Comparison of ENCODE assay signal across 8 cellular contexts in genomic region chr6:25992413-25993037, GRCh38. TPM values are rescaled to one million over a fixed set of nuclear protein-coding genes. Genes with fewer than 3 reads are reported as not detected.
DNase-seq lines count a peak whose midpoint lies in the region; ATAC-seq, FAIRE-seq and TF ChIP-seq lines count a peak whose summit lies in the region.

No MANE protein-coding gene starts in this region.

- intact Hi-C loops in Right ventricle myocardium inferior (cut with DNase I) = loop anchor here (5.0 kb wide), 1 partner anchor 270 kb away; no protein-coding TSS in a partner anchor
- intact Hi-C loops in pancreas (cut with DNase I) = no loop called here
- intact Hi-C loops in tibial artery (cut with DNase I; ENCODE audit: low total_unique reads) = loop anchor here (10.0 kb wide), 1 partner anchor 208 kb away; no protein-coding TSS in a partner anchor

- no peaks in the 10 kb centered on the region for H3K27me3 Mint-ChIP-seq in activated naive CD8-positive, alpha-beta T cell treated with anti-CD3 and anti-CD28 coated beads for 36 hours

- peak; percentile 73 for DNase-seq in GM12864 (ENCODE audit: low read depth)
- DNase-seq in NAMALWA (ENCODE audit: low spot score) = peak; percentile 96
- peak; percentile 96 for DNase-seq in activated naive CD8-positive, alpha-beta T cell treated with anti-CD3 and anti-CD28 coated beads for 36 hours
- DNase-seq in Right ventricle myocardium inferior (ENCODE audit: missing footprints) = peak; percentile 98
- DNase-seq in pancreas = peak; percentile 92 to 99 (median 97)
- peak; percentile 93 to 98 for DNase-seq in tibial artery

- H3K4me3 ChIP-seq in GM12864 (ENCODE audit: low read depth, low read length) (peak overlapping the region; percentile 75), pancreas (peak overlapping the region; percentile 18 to 52 (median 36)), tibial artery (peak overlapping the region; percentile 73 to 74)

- H3K27me3 ChIP-seq in pancreas (no peaks in the 10 kb centered on the region), tibial artery (no peaks in the 10 kb centered on the region)

- H3K36me3 Mint-ChIP-seq in activated naive CD8-positive, alpha-beta T cell treated with anti-CD3 and anti-CD28 coated beads for 36 hours = peaks cover 8% of the 10 kb centered on the region

- no peak for FAIRE-seq in pancreas (lab: Jason Lieb, UNC)

- H3K4me3 Mint-ChIP-seq in activated naive CD8-positive, alpha-beta T cell treated with anti-CD3 and anti-CD28 coated beads for 36 hours = peak overlapping the region; percentile 97

- peaks cover 20% of the 10 kb centered on the region for H3K4me1 Mint-ChIP-seq in activated naive CD8-positive, alpha-beta T cell treated with anti-CD3 and anti-CD28 coated beads for 36 hours

- peak overlapping the region; percentile 94 for H3K27ac Mint-ChIP-seq in activated naive CD8-positive, alpha-beta T cell treated with anti-CD3 and anti-CD28 coated beads for 36 hours

- H3K4me1 ChIP-seq in pancreas = peaks cover 0 to 7% (median 0%) of the 10 kb centered on the region in 3 donors
- H3K4me1 ChIP-seq in tibial artery = peaks cover 0 to 15% (median 8%) of the 10 kb centered on the region in 4 donors

- H3K27ac ChIP-seq in pancreas (peak overlapping the region; percentile 69 to 92 (median 81)), tibial artery (peak overlapping the region; percentile 91 to 96)

- WGBS in pancreas, 2 donors = 0 to 1% methylated on average over 40 to 44 of the region's 44 CpGs

- H3K9me3 Mint-ChIP-seq in activated naive CD8-positive, alpha-beta T cell treated with anti-CD3 and anti-CD28 coated beads for 36 hours = no peaks in the 10 kb centered on the region

- TF ChIP-seq CTCF in GM12864 (IDR thresholded peaks at IDR 0.05; ENCODE audit: low read depth, low read length, missing control alignments) (peak; percentile 94), pancreas (IDR thresholded peaks at IDR 0.05) (peak; percentile 99 to 100 (median 99)), tibial artery (IDR thresholded peaks at IDR 0.05) (peak; percentile 99)

- H3K9me3 ChIP-seq in pancreas (no peaks in the 10 kb centered on the region), tibial artery (no peaks in the 10 kb centered on the region)

- ATAC-seq in HG02571 (IDR thresholded peaks at IDR 0.05; ENCODE audit: unreplicated experiment) = peak; percentile 89
- peak; percentile 94 for ATAC-seq in SK-N-SH treated with all-trans-retinoic acid at 6 μM for 48 hours
- peak; percentile 97 for ATAC-seq in Right ventricle myocardium inferior
- ATAC-seq in pancreas = peak; percentile 96 to 98 (median 96)

- H3K36me3 ChIP-seq in pancreas (no peaks in the 10 kb centered on the region), tibial artery (peaks cover 6 to 8% (median 6%) of the 10 kb centered on the region in 3 donors)

TF ChIP-seq in SK-N-SH treated with all-trans-retinoic acid at 6 μM for 48 hours, 23 proteins besides CTCF, POLR2A, EP300 and RAD21:
- TF ChIP-seq TSHZ2 (CRISPR knock-in tag; IDR thresholded peaks at IDR 0.05) (peak; percentile 43; the same call in 1 of the 2 replicates), OSR1 (CRISPR knock-in tag; IDR thresholded peaks at IDR 0.05) (no peak), PATZ1 (CRISPR knock-in tag; IDR thresholded peaks at IDR 0.05; ENCODE audit: borderline replicate concordance) (peak; percentile 36; the same call in 1 of the 2 replicates), ZNF565 (CRISPR knock-in tag; conservative IDR thresholded peaks at IDR 0.05; ENCODE audit: low read depth) (no peak), ZFP30 (CRISPR knock-in tag; IDR thresholded peaks at IDR 0.05) (0 out of 2 replicates have a peak, but pooled peaks have one; percentile 6), ARNTL (CRISPR knock-in tag; IDR thresholded peaks at IDR 0.05; ENCODE audit: borderline replicate concordance, low read depth) (no peak), RARB (CRISPR knock-in tag; IDR thresholded peaks at IDR 0.05) (no peak)

RNA-seq across cellular contexts. Expression of gene TRIM38, which starts 29.9 kb away (rescaled TPM):
- total RNA-seq in activated naive CD8-positive, alpha-beta T cell treated with anti-CD3 and anti-CD28 coated beads for 36 hours = 1 to 10 TPM; 8.1 to 8.2 TPM
- 2.7 TPM for total RNA-seq in Right ventricle myocardium inferior
- 1 to 10 TPM; 1.5 to 5.8 (median 2.3) TPM for total RNA-seq in pancreas
- polyA plus RNA-seq in pancreas = 1 to 10 TPM; 2.4 to 2.9 TPM

Comparison
In these comparisons a context has a peak if more than half of its experiments do, and no peak if none do; other contexts are left out.
1. Peak in every context shown above with its lines: DNase-seq, ATAC-seq, H3K4me3 ChIP-seq and H3K27ac ChIP-seq.
2. intact Hi-C loops: an anchor here in Right ventricle myocardium inferior (5.0 kb wide) and tibial artery (10.0 kb wide); none called in pancreas.